ENCODE assay signal across 17 cellular contexts in genomic region chr9:78644359-78644758, GRCh38.
DNase-seq lines count a peak whose midpoint lies in the region; ATAC-seq and TF ChIP-seq lines count a peak whose summit lies in the region.
"Had no signal": no experiment of that assay in that cellular context is flagged by ENCODE, and none has a peak within 500 bp of the region (broad histone marks: within the 10 kb centered on the region; RNA-seq: fewer than 3 reads in every experiment).

No MANE protein-coding gene starts in this region.

- no peak overlapping the region for H3K14ac ChIP-seq in IMR-90 (replicated peaks; ENCODE audit: low read depth, low read length)

- no peak for TF ChIP-seq RAD21 in IMR-90 (IDR thresholded peaks at IDR 0.05; ENCODE audit: low read length)

- H2BK15ac ChIP-seq in IMR-90 (ENCODE audit: low read depth, low read length), result no peak overlapping the region

- H3K18ac ChIP-seq in IMR-90 (ENCODE audit: low read depth, low read length), result no peak overlapping the region

- no peak overlapping the region for H4K5ac ChIP-seq in IMR-90 (ENCODE audit: low read depth, low read length)

- no peak overlapping the region for H3K56ac ChIP-seq in IMR-90 (ENCODE audit: extremely low read depth, insufficient read depth, low read length)

- TF ChIP-seq EP300 in suprapubic skin (IDR thresholded peaks at IDR 0.05), result no peak

- no peaks in the 10 kb centered on the region for H3K9me1 ChIP-seq in IMR-90 (ENCODE audit: insufficient read depth, low read length)

- POLR2A ChIA-PET in IMR-90 (lab: Charles Lee; ENCODE audit: unreplicated experiment), result no interaction called here

- H3K9ac ChIP-seq in IMR-90 (ENCODE audit: low read depth, low read length), result no peak overlapping the region

- H3K36me3 ChIP-seq in IMR-90 (ENCODE audit: control insufficient read depth, insufficient read depth, low read length) (no peaks in the 10 kb centered on the region), suprapubic skin (no peaks in the 10 kb centered on the region), H7 (replicated peaks; ENCODE audit: control insufficient read depth, insufficient read depth, low read length) (no peaks in the 10 kb centered on the region)
- H3K36me3 ChIP-seq: BE2C, HAP-1 had no signal

- H4K91ac ChIP-seq in IMR-90 (ENCODE audit: insufficient read depth, low read depth, low read length), result no peak overlapping the region

- no peak overlapping the region for H2AK5ac ChIP-seq in IMR-90 (ENCODE audit: low read depth, low read length)

- TF ChIP-seq POLR2A in IMR-90 (IDR thresholded peaks at IDR 0.05; ENCODE audit: low read depth, low read length), result no peak
- no peak for TF ChIP-seq POLR2A in suprapubic skin (IDR thresholded peaks at IDR 0.05)

- H3K4ac ChIP-seq in IMR-90 (ENCODE audit: low read depth, low read length), result no peak overlapping the region

- ATAC-seq in IMR-90 (ENCODE audit: low read depth) (no peak), HG03571 (IDR thresholded peaks at IDR 0.05; ENCODE audit: unreplicated experiment) (no peak)

- no peaks in the 10 kb centered on the region; the same call in 1 of the 2 replicates for H3K27me3 ChIP-seq in IMR-90 (ENCODE audit: control insufficient read depth, insufficient read depth, low read length)
- H3K27me3 ChIP-seq in suprapubic skin, result no peaks in the 10 kb centered on the region
- no peaks in the 10 kb centered on the region for H3K27me3 ChIP-seq in H7 (ENCODE audit: control insufficient read depth, insufficient read depth, low read length)
- H3K27me3 ChIP-seq: BE2C had no signal

- no peaks in the 10 kb centered on the region for H3K79me1 ChIP-seq in IMR-90 (ENCODE audit: low read depth in 1 of 2, low read length in 2 of 2)

- H3K4me3 ChIP-seq in IMR-90 (ENCODE audit: insufficient read depth, low read depth, low read length), result no peak overlapping the region
- no peak overlapping the region for H3K4me3 ChIP-seq in suprapubic skin
- H3K4me3 ChIP-seq in H7 (ENCODE audit: insufficient read depth, low read depth, low read length), result no peak overlapping the region
- H3K4me3 ChIP-seq: HAP-1 had no signal

- H3K4me2 ChIP-seq in IMR-90 (ENCODE audit: low read depth, low read length), result no peak overlapping the region

- H2BK120ac ChIP-seq in IMR-90 (ENCODE audit: low read depth, low read length), result no peak overlapping the region

- no peak overlapping the region for H3K23ac ChIP-seq in IMR-90 (ENCODE audit: low read depth, low read length)

- TF ChIP-seq CTCF in IMR-90 (conservative IDR thresholded peaks at IDR 0.05; ENCODE audit: low read depth, low read length), result no peak
- no peak for TF ChIP-seq CTCF in suprapubic skin (IDR thresholded peaks at IDR 0.05)

- dilution Hi-C loops in IMR-90 (cut with HindIII; ENCODE audit: low sequenced_read_pairs, unreplicated experiment), result no loop called here

- H2AFZ ChIP-seq in IMR-90 (replicated peaks; ENCODE audit: low read length, poor library complexity), result no peak overlapping the region

- no peak overlapping the region for H2BK5ac ChIP-seq in IMR-90 (ENCODE audit: low read depth, low read length, poor library complexity, severe bottlenecking)

- in situ Hi-C loops in IMR-90 (cut with MboI; ENCODE audit: low sequenced_read_pairs), result no loop called here

- BruUV-seq in IMR-90 (replicated peaks; lab: Mats Ljungman, UMichigan), result no TSS peak

- no peak overlapping the region for H4K8ac ChIP-seq in IMR-90 (ENCODE audit: low read depth in 2 of 2, low read length in 2 of 2)

- DNase-seq in IMR-90 (peak; percentile 29), amniotic epithelial cell (ENCODE audit: low read depth) (peak; percentile 10), fibroblast of peridontal ligament (ENCODE audit: extremely low read depth) (peak; percentile 14), GM19240 (ENCODE audit: insufficient read length, low spot score) (no peak), suprapubic skin (ENCODE audit: low spot score in 2 of 2) (no peak), H7 (no peak)
- DNase-seq: ACHN; BE2C; C1 segment of cervical spinal cord; CD4-positive, CD25-positive, alpha-beta regulatory T cell; CD8-positive, alpha-beta memory T cell; COR-L47; DMS 273 treated with DMSO at 0.1 percent for 48 hours; DMS53; GOT3 had no signal

- H3K27ac ChIP-seq in IMR-90 (ENCODE audit: insufficient read depth, low read length), result no peak overlapping the region
- H3K27ac ChIP-seq in suprapubic skin, result no peak overlapping the region

- CTCF ChIA-PET in IMR-90 (lab: Yijun Ruan, JAX), result no interaction called here

- H4K20me1 ChIP-seq in IMR-90 (ENCODE audit: insufficient read depth, low read length), result no peaks in the 10 kb centered on the region

- H3K4me1 ChIP-seq in IMR-90 (ENCODE audit: control insufficient read depth, insufficient read depth, low read length) (no peaks in the 10 kb centered on the region), suprapubic skin (no peaks in the 10 kb centered on the region)
- H3K4me1 ChIP-seq: BE2C, HAP-1 had no signal

- H3K9me3 ChIP-seq in IMR-90 (ENCODE audit: control insufficient read depth, insufficient read depth, low read length) (no peaks in the 10 kb centered on the region), suprapubic skin (peaks cover 10% of the 10 kb centered on the region)
- H3K9me3 ChIP-seq: HAP-1 had no signal

- H2AK9ac ChIP-seq in IMR-90 (replicated peaks; ENCODE audit: low read depth, low read length, poor library complexity), result no peak overlapping the region

- intact Hi-C loops in IMR-90 (cut with micrococcal nuclease), result no loop called here

- H2BK20ac ChIP-seq in IMR-90 (ENCODE audit: low read depth, low read length), result no peak overlapping the region

TF ChIP-seq in IMR-90, 13 proteins besides CTCF, POLR2A, EP300 and RAD21:
- TF ChIP-seq CEBPB (IDR thresholded peaks at IDR 0.05; ENCODE audit: low read depth, low read length) (peak; percentile 83), CHD1 (IDR thresholded peaks at IDR 0.05; ENCODE audit: low read depth, low read length) (no peak)

Comparison
In these comparisons a context has a peak if more than half of its experiments do, and no peak if none do; other contexts are left out.
1. DNase-seq: peak in IMR-90 (single experiment), amniotic epithelial cell (single experiment) and fibroblast of peridontal ligament (single experiment); none in GM19240 (single experiment), suprapubic skin (0 of 2) and H7 (single experiment).